In genomic region chr11:118359295-118359958, GRCh38 we compare ENCODE assay signal across 8 cellular contexts. TPM values are rescaled to one million over a fixed set of nuclear protein-coding genes. Genes with fewer than 3 reads are reported as not detected.
A peak's percentile ranks its signal among the peaks of the same experiment; 100 is the strongest.
DNase-seq lines count a peak whose midpoint lies in the region; ATAC-seq and TF ChIP-seq lines count a peak whose summit lies in the region.

Gene UBE4A, plus strand, starts transcription at chr11:118359600. Its CDS starts 5,481 bp downstream, at chr11:118365081.

- H3K27ac ChIP-seq in dorsolateral prefrontal cortex (peak within 1 kb of the TSS in 46 of 59 donors; percentile 10 to 85 (median 54)), liver (ENCODE audit: low read depth in 1 of 2, low read length in 2 of 2) (peak within 1 kb of the TSS; percentile 58 to 59)

- H3K4me1 ChIP-seq in liver (ENCODE audit: control insufficient read depth in 4 of 4, insufficient read depth in 4 of 4, low read length in 3 of 4): peaks cover 2 to 20% (median 10%) of the 10 kb centered on the region in 4 donors

- WGBS in liver: 3% methylated on average over 33 of the region's 33 CpGs

- POLR2A ChIA-PET in BJ (lab: Charles Lee): no interaction called here

- H3K36me3 ChIP-seq in BJ (ENCODE audit: control insufficient read depth, insufficient read depth, low read length): no peaks in the 10 kb centered on the region; the same call in 1 of the 2 replicates
- peaks cover 0 to 6% (median 1%) of the 10 kb centered on the region in 4 donors for H3K36me3 ChIP-seq in liver (ENCODE audit: control insufficient read depth in 4 of 4, insufficient read depth in 3 of 4, low read depth in 1 of 4, low read length in 3 of 4)

- TF ChIP-seq RAD21 in liver (IDR thresholded peaks at IDR 0.05): peak; percentile 8 to 26

- no peaks in the 10 kb centered on the region for H3K9me3 ChIP-seq in liver (ENCODE audit: control insufficient read depth in 4 of 4, low read length in 3 of 4)

- H3K4me3 ChIP-seq in BJ (ENCODE audit: low read depth, low read length) (peak within 1 kb of the TSS; percentile 73), dorsolateral prefrontal cortex (peak within 1 kb of the TSS; percentile 54 to 99 (median 87)), liver (ENCODE audit: low read depth in 1 of 3, low read length in 3 of 3) (peak within 1 kb of the TSS; percentile 74 to 99 (median 98))

- peak within 1 kb of the TSS; percentile 79 to 85 for H3K9ac ChIP-seq in liver (ENCODE audit: low read depth in 1 of 2, low read length in 2 of 2)

- intact Hi-C loops in dorsolateral prefrontal cortex (cut with DNase I): loop anchor here (2.0 to 5.0 kb wide), 3 partner anchors 41 to 207 kb away; partner anchors contain the start of genes ATP5MG (in 1 of the 2), KMT2A (in 1 of the 2) and SCN4B (in 1 of the 2)

- TF ChIP-seq CTCF in BJ (IDR thresholded peaks at IDR 0.05; ENCODE audit: insufficient read depth, low read depth, low read length) (no peak), dorsolateral prefrontal cortex (IDR thresholded peaks at IDR 0.05 in 54 of 56, conservative IDR thresholded peaks at IDR 0.05 in 2 of 56; ENCODE audit: low read depth in 1 of 56, partially characterized antibody in 56 of 56) (peak in 34 of 56 donors; percentile 4 to 62 (median 34)), liver (IDR thresholded peaks at IDR 0.05; ENCODE audit: low read depth, low read length, missing input control) (no peak)

- CTCF ChIA-PET in BJ (lab: Yijun Ruan, JAX): no interaction called here

- H3K27me3 ChIP-seq in BJ (ENCODE audit: control insufficient read depth, insufficient read depth, low read length) (no peaks in the 10 kb centered on the region), dorsolateral prefrontal cortex (no peaks in the 10 kb centered on the region), liver (ENCODE audit: control insufficient read depth in 4 of 4, insufficient read depth in 4 of 4, low read length in 3 of 4) (no peaks in the 10 kb centered on the region)

- ATAC-seq in GM19328 (IDR thresholded peaks at IDR 0.05; ENCODE audit: unreplicated experiment): peak; percentile 93
- ATAC-seq in HG03571 (IDR thresholded peaks at IDR 0.05; ENCODE audit: unreplicated experiment): peak; percentile 68

- peak; percentile 21 for DNase-seq in BJ (ENCODE audit: low read depth)
- DNase-seq in NCI-H82 (lab: John Stamatoyannopoulos, UW): peak; percentile 95
- DNase-seq in activated CD4-positive, alpha-beta T cell treated with anti-CD3 and anti-CD28 coated beads, Interleukin-2, amount 50 U/mL, for 48 hours: peak; percentile 99
- peak; percentile 91 to 96 (median 94) for DNase-seq in dorsolateral prefrontal cortex
- peak; percentile 98 for DNase-seq in stimulated activated CD4-positive, alpha-beta T cell treated with anti-CD3 and anti-CD28 coated beads, Interleukin-4, amount 100 ng/mL, for 24 hours

TF ChIP-seq in liver, 16 proteins besides CTCF, POLR2A, EP300 and RAD21:
- TF ChIP-seq JUND (IDR thresholded peaks at IDR 0.05) (peak in 1 of 2 donors; percentile 36), EGR1 (IDR thresholded peaks at IDR 0.05; ENCODE audit: low read depth in 2 of 2) (no peak), YY1 (IDR thresholded peaks at IDR 0.05) (peak; percentile 80), GABPA (IDR thresholded peaks at IDR 0.05 in 1 of 2, conservative IDR thresholded peaks at IDR 0.05 in 1 of 2) (peak; percentile 100), FOXA1 (IDR thresholded peaks at IDR 0.05) (no peak), REST (IDR thresholded peaks at IDR 0.05) (no peak), NR2F2 (IDR thresholded peaks at IDR 0.05) (peak; percentile 90), HNF4A (conservative IDR thresholded peaks at IDR 0.05) (peak; percentile 42 to 45), ZBTB33 (IDR thresholded peaks at IDR 0.05) (peak; percentile 79), RXRA (IDR thresholded peaks at IDR 0.05) (peak; percentile 72 to 78), SP1 (IDR thresholded peaks at IDR 0.05) (peak; percentile 57), MAX (IDR thresholded peaks at IDR 0.05) (peak; percentile 97), HNF4G (IDR thresholded peaks at IDR 0.05) (peak; percentile 6), FOXA2 (IDR thresholded peaks at IDR 0.05) (no peak), ATF3 (IDR thresholded peaks at IDR 0.05) (peak; percentile 68), TAF1 (conservative IDR thresholded peaks at IDR 0.05) (peak; percentile 68)
TF ChIP-seq in liver: peak in this region for 12.

RNA-seq across cellular contexts. Expression of gene UBE4A, which starts in this region (rescaled TPM):
- polyA plus RNA-seq in BJ (2011; rRNA removed) (15.9 and 24.7 TPM in 2 replicates), liver (10 to 100 TPM; 11.7 to 13.5 TPM)
- 28.0 and 34.5 TPM in 2 replicates for polyA minus RNA-seq in BJ (2011; rRNA and poly(A)+ RNA removed)
- total RNA-seq in dorsolateral prefrontal cortex (10 to 100 TPM; 41.4 to 68.0 (median 57.4) TPM), liver (10 to 100 TPM; 24.7 to 41.3 TPM)

Comparison
In these comparisons a context has a peak if more than half of its experiments do, and no peak if none do; other contexts are left out.
1. Peak in every context shown above with its lines: DNase-seq, ATAC-seq, H3K4me3 ChIP-seq and H3K27ac ChIP-seq.
2. DNase-seq: peak in every context shown above with its lines; median percentile 99 in activated CD4-positive, alpha-beta T cell treated with anti-CD3 and anti-CD28 coated beads, Interleukin-2, amount 50 U/mL, for 48 hours; 98 in stimulated activated CD4-positive, alpha-beta T cell treated with anti-CD3 and anti-CD28 coated beads, Interleukin-4, amount 100 ng/mL, for 24 hours; 95 in NCI-H82; 94 in dorsolateral prefrontal cortex; 21 in BJ.
3. CTCF ChIP-seq: peak in dorsolateral prefrontal cortex (34 of 56); none in BJ (single experiment) and liver (single experiment).